8 cellular contexts compared by ENCODE assay signal in the genomic region with DNA sequence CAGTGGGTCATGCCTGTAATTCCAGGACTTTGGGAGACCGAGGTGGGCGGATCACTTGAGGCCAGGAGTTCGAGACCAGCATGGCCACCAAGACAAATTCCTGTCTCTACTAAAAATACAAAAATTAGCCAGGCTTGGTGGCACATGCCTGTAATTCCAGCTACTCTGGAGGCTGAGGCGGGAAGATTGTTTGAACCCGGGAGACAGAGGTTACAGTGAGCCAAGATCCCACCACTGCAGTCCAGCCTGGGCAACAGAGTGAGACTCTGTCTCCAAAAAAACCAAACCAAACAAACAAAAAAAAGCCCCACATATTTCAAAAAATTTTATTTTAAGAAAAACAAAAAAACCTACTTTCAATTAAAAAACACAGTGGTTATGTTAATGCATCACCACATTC. TPM values are rescaled to one million over a fixed set of nuclear protein-coding genes. Genes with fewer than 3 reads are reported as not detected.
A peak's percentile ranks its signal among the peaks of the same experiment; 100 is the strongest.
DNase-seq lines count a peak whose midpoint lies in the region; ATAC-seq, FAIRE-seq and TF ChIP-seq lines count a peak whose summit lies in the region.
"Not testable (repeated sequence)": the region's sequence is repeated elsewhere in the genome, so short reads cannot be mapped to it uniquely, and the experiment has no call there.

No MANE protein-coding gene starts in this region.

- H3K9me3 ChIP-seq in ES-I3 (ENCODE audit: control insufficient read depth, insufficient read depth, low read length); astrocyte (ENCODE audit: insufficient read depth, low read depth, low read length); keratinocyte (ENCODE audit: control insufficient read depth, low read depth, low read length); upper lobe of right lung: not testable (repeated sequence)

- ATAC-seq in WTC11, upper lobe of right lung: not testable (repeated sequence)

- POLR2A ChIA-PET in WTC11 (lab: Charles Lee): not testable (repeated sequence)

- H3K27ac Mint-ChIP-seq in WTC11; astrocyte (ENCODE audit: unreplicated experiment); osteocyte (ENCODE audit: unreplicated experiment): not testable (repeated sequence)

- not testable (repeated sequence) for H3K27me3 Mint-ChIP-seq in WTC11 (ENCODE audit: low read depth); astrocyte (ENCODE audit: low read depth, unreplicated experiment); osteocyte (ENCODE audit: unreplicated experiment)

- not testable (repeated sequence) for H3K9me1 ChIP-seq in keratinocyte (ENCODE audit: control insufficient read depth, extremely low read depth, insufficient read depth, low read length)

- H4K20me1 ChIP-seq in astrocyte (ENCODE audit: insufficient read depth, low read length); keratinocyte (ENCODE audit: control insufficient read depth, extremely low read depth, insufficient read depth, low read length): not testable (repeated sequence)

- H3K27me3 ChIP-seq in astrocyte (ENCODE audit: insufficient read depth, low read length); keratinocyte (ENCODE audit: control insufficient read depth, extremely low read depth, insufficient read depth, low read length); upper lobe of right lung: not testable (repeated sequence)

- H3K4me3 Mint-ChIP-seq in WTC11 (peak overlapping the region; percentile 95), astrocyte (ENCODE audit: unreplicated experiment) (peak overlapping the region; percentile 99), osteocyte (ENCODE audit: unreplicated experiment) (peak overlapping the region; percentile 98)

- TF ChIP-seq CTCF in LNCaP clone FGC (IDR thresholded peaks at IDR 0.05; ENCODE audit: control insufficient read depth, extremely low read depth, insufficient read depth); WTC11 (IDR thresholded peaks at IDR 0.05); astrocyte (IDR thresholded peaks at IDR 0.05; ENCODE audit: insufficient read depth, low read depth, low read length); epithelial cell of esophagus (IDR thresholded peaks at IDR 0.05; ENCODE audit: insufficient read depth, low read depth, low read length, missing control alignments); keratinocyte (optimal IDR thresholded peaks at IDR 0.05 in 1 of 3, IDR thresholded peaks at IDR 0.05 in 1 of 3, conservative IDR thresholded peaks at IDR 0.05 in 1 of 3; ENCODE audit: extremely low read depth in 1 of 3, insufficient read depth in 2 of 3, low read length in 3 of 3); osteocyte (IDR thresholded peaks at IDR 0.05); upper lobe of right lung (IDR thresholded peaks at IDR 0.05): not testable (repeated sequence)

- DNase-seq in LNCaP clone FGC (ENCODE audit: low read depth); WTC11 (ENCODE audit: low spot score); astrocyte (ENCODE audit: low read depth); epithelial cell of esophagus (ENCODE audit: low read depth); keratinocyte (ENCODE audit: low read depth, low spot score); osteocyte (ENCODE audit: extremely low spot score, unreplicated experiment); upper lobe of right lung: not testable (repeated sequence)

- H3K9ac ChIP-seq in ES-I3 (ENCODE audit: low read depth, low read length): peak overlapping the region; percentile 90
- peak overlapping the region; percentile 99 for H3K9ac ChIP-seq in astrocyte (ENCODE audit: low read length)
- H3K9ac ChIP-seq in keratinocyte (ENCODE audit: control insufficient read depth, extremely low read depth, insufficient read depth, low read length): not testable (repeated sequence)

- not testable (repeated sequence) for H3K4me1 ChIP-seq in ES-I3 (ENCODE audit: insufficient read depth, low read length); astrocyte (ENCODE audit: insufficient read depth, low read length); keratinocyte (ENCODE audit: control insufficient read depth, extremely low read depth, insufficient read depth, low read length)
- peaks cover 14% of the 10 kb centered on the region for H3K4me1 ChIP-seq in upper lobe of right lung

- H3K4me1 Mint-ChIP-seq in WTC11: peaks cover 21% of the 10 kb centered on the region
- not testable (repeated sequence) for H3K4me1 Mint-ChIP-seq in astrocyte (ENCODE audit: low read depth, unreplicated experiment)
- peaks cover 21% of the 10 kb centered on the region for H3K4me1 Mint-ChIP-seq in osteocyte (ENCODE audit: unreplicated experiment)

- H3K9me3 Mint-ChIP-seq in WTC11; astrocyte (ENCODE audit: unreplicated experiment); osteocyte (ENCODE audit: unreplicated experiment): not testable (repeated sequence)

- H3K36me3 Mint-ChIP-seq in WTC11: peaks cover 24% of the 10 kb centered on the region
- H3K36me3 Mint-ChIP-seq in astrocyte (ENCODE audit: low read depth, unreplicated experiment); osteocyte (ENCODE audit: unreplicated experiment): not testable (repeated sequence)

- not testable (repeated sequence) for H3K27ac ChIP-seq in astrocyte (ENCODE audit: low read depth, low read length); keratinocyte (ENCODE audit: control insufficient read depth, insufficient read depth, low read length); upper lobe of right lung

- H2AFZ ChIP-seq in astrocyte (ENCODE audit: low read depth, low read length); keratinocyte (ENCODE audit: control insufficient read depth, low read length): not testable (repeated sequence)

- not testable (repeated sequence) for H3K36me3 ChIP-seq in ES-I3 (ENCODE audit: insufficient read depth, low read length); astrocyte (ENCODE audit: insufficient read depth, low read length); keratinocyte (ENCODE audit: control insufficient read depth in 2 of 2, extremely low read depth in 1 of 2, insufficient read depth in 2 of 2, low read length in 2 of 2); upper lobe of right lung

- H3K4me2 ChIP-seq in astrocyte (ENCODE audit: low read length): peak overlapping the region; percentile 93
- H3K4me2 ChIP-seq in keratinocyte (ENCODE audit: control insufficient read depth, extremely low read depth, insufficient read depth, low read depth, low read length): peak overlapping the region; percentile 87

- intact Hi-C loops in upper lobe of right lung (cut with DNase I): not testable (repeated sequence)

- CTCF ChIA-PET in WTC11 (lab: Charles Lee): interaction anchor here (1.5 kb wide), 1 partner anchor 321 kb away, joined by 3 read pairs; no protein-coding TSS in a partner anchor

- H3K79me2 ChIP-seq in astrocyte (ENCODE audit: insufficient read depth, low read length) (peaks cover 55% of the 10 kb centered on the region), keratinocyte (ENCODE audit: control insufficient read depth, insufficient read depth, low read length) (peaks cover 45% of the 10 kb centered on the region)

- dilution Hi-C loops in keratinocyte (cut with MboI; ENCODE audit: extremely low pct_ligation_motif_present, low sequenced_read_pairs): not testable (repeated sequence)

- not testable (repeated sequence) for FAIRE-seq in astrocyte (lab: Jason Lieb, UNC); keratinocyte (lab: Jason Lieb, UNC)

- H3K4me3 ChIP-seq in LNCaP clone FGC (ENCODE audit: low read depth, low read length) (peak overlapping the region; percentile 75), astrocyte (ENCODE audit: insufficient read depth, low read depth, low read length) (peak overlapping the region; percentile 100), epithelial cell of esophagus (ENCODE audit: low read length) (peak overlapping the region; percentile 99), keratinocyte (ENCODE audit: control insufficient read depth in 2 of 3, extremely low read depth in 1 of 3, insufficient read depth in 2 of 3, low read depth in 1 of 3, low read length in 3 of 3) (peak overlapping the region; percentile 85 to 96 (median 86)), upper lobe of right lung (peak overlapping the region; percentile 84)

RNA-seq across cellular contexts. Expression of a gene that starts 1.2 kb away (rescaled TPM):
- 130 to 146 TPM (median 144 TPM) in 3 replicates for total RNA-seq in WTC11 (2021)
- 53.5 and 60.6 TPM in 2 replicates for total RNA-seq in astrocyte
- 38.7 to 109 TPM (median 51.4 TPM) in 3 replicates for polyA plus RNA-seq in keratinocyte
- polyA plus RNA-seq in keratinocyte (2011; ENCODE audit: low read depth): 107 TPM
- 24.5 and 32.2 TPM in 2 replicates for polyA plus RNA-seq in keratinocyte (2011; cell fraction: cytosol; rRNA removed)
- 35.2 and 57.3 TPM in 2 replicates for polyA plus RNA-seq in keratinocyte (2011; cell fraction: nucleus; rRNA removed)
- 44.8 and 57.3 TPM in 2 replicates for polyA plus RNA-seq in keratinocyte (2012; ENCODE audit: low replicate concordance)
- polyA minus RNA-seq in keratinocyte: 9.9 to 32.3 TPM (median 25.3 TPM) in 3 replicates
- 16.9 TPM for polyA minus RNA-seq in keratinocyte (2011; cell fraction: cytosol; rRNA and poly(A)+ RNA removed)
- polyA minus RNA-seq in keratinocyte (2011; cell fraction: nucleus; rRNA and poly(A)+ RNA removed): 12.8 and 26.4 TPM in 2 replicates
- 47.9 and 49.3 TPM in 2 replicates for total RNA-seq in osteocyte
- 35.6 TPM for total RNA-seq in upper lobe of right lung

RNA-seq across cellular contexts. Expression of a gene that starts 1.8 kb away (rescaled TPM):
- total RNA-seq in WTC11 (2021): 3.3 to 6.8 TPM (median 6.6 TPM) in 3 replicates
- 3.6 and 5.3 TPM in 2 replicates for total RNA-seq in astrocyte
- polyA plus RNA-seq in keratinocyte: 3.1 to 6.5 TPM (median 5.2 TPM) in 3 replicates
- polyA plus RNA-seq in keratinocyte (2011; ENCODE audit: low read depth): 2.2 TPM
- 2.4 and 5.6 TPM in 2 replicates for polyA plus RNA-seq in keratinocyte (2011; cell fraction: cytosol; rRNA removed)
- 10.4 and 13.7 TPM in 2 replicates for polyA plus RNA-seq in keratinocyte (2011; cell fraction: nucleus; rRNA removed)
- polyA plus RNA-seq in keratinocyte (2012; ENCODE audit: low replicate concordance): 1.4 and 2.3 TPM in 2 replicates
- polyA minus RNA-seq in keratinocyte: 1.7 to 6.6 TPM (median 6.6 TPM) in 3 replicates
- 3.5 TPM for polyA minus RNA-seq in keratinocyte (2011; cell fraction: cytosol; rRNA and poly(A)+ RNA removed)
- 2.8 and 11.3 TPM in 2 replicates for polyA minus RNA-seq in keratinocyte (2011; cell fraction: nucleus; rRNA and poly(A)+ RNA removed)
- 16.6 and 17.0 TPM in 2 replicates for total RNA-seq in osteocyte
- total RNA-seq in upper lobe of right lung: 12.2 TPM

RNA-seq across cellular contexts. Expression of a gene that starts 38.7 kb away (rescaled TPM):
- total RNA-seq in WTC11 (2021) (2.7 to 3.1 TPM (median 2.8 TPM) in 3 replicates), astrocyte (2.7 and 4.9 TPM in 2 replicates), osteocyte (4.9 and 6.5 TPM in 2 replicates), upper lobe of right lung (2.3 TPM)
- 1.1 to 2.2 TPM (median 1.8 TPM) in 3 replicates for polyA plus RNA-seq in keratinocyte
- 1.7 TPM for polyA plus RNA-seq in keratinocyte (2011; ENCODE audit: low read depth)
- polyA plus RNA-seq in keratinocyte (2011; cell fraction: cytosol; rRNA removed): 0.57 and 1.5 TPM in 2 replicates
- 5.0 and 5.3 TPM in 2 replicates for polyA plus RNA-seq in keratinocyte (2011; cell fraction: nucleus; rRNA removed)
- 0.79 and 1.0 TPM in 2 replicates for polyA plus RNA-seq in keratinocyte (2012; ENCODE audit: low replicate concordance)
- 1.5 to 1.7 TPM in 2 of 3 replicates, not detected in the other for polyA minus RNA-seq in keratinocyte
- polyA minus RNA-seq in keratinocyte (2011; cell fraction: cytosol; rRNA and poly(A)+ RNA removed): 0.77 TPM
- 2.7 and 3.2 TPM in 2 replicates for polyA minus RNA-seq in keratinocyte (2011; cell fraction: nucleus; rRNA and poly(A)+ RNA removed)
